27 cellular contexts compared by ENCODE assay signal in genomic region chr3:23108651-23109050, GRCh38.
"Had no signal": no experiment of that assay in that cellular context is flagged by ENCODE, and none has a peak within 500 bp of the region (broad histone marks: within the 10 kb centered on the region; RNA-seq: fewer than 3 reads in every experiment).

No MANE protein-coding gene starts in this region.

- H3K27me3 ChIP-seq: left lung, ovary, tibial nerve, vagina had no signal

- H3K27me3 Mint-ChIP-seq: naive B cell; progenitor cell of endocrine pancreas; stimulated activated naive B cell treated with anti-CD40 and anti-IgM and Interleukin-4, amounts not matched to agents 10 μg/mL and 1 μg/mL and 100 μg/mL, for 72 hours; type B pancreatic cell had no signal

- H3K4me3 ChIP-seq: left lung, lower lobe of right lung, ovary, skin epidermis, tibial nerve, vagina had no signal

- H3K9me3 Mint-ChIP-seq: naive B cell, natural killer cell, nephron progenitor cell had no signal

- FAIRE-seq: islet of Langerhans, kidney had no signal

- H3K9me3 ChIP-seq: left lung, lower lobe of right lung, ovary, vagina had no signal

- DNase-seq: hypothalamus; immature natural killer cell; kidney; left colon; left lung; lower lobe of right lung; mammary epithelial cell; mesenchymal stem cell; naive B cell; natural killer cell; nephron progenitor cell; ovary; retina; right cardiac atrium; stimulated activated CD4-positive, alpha-beta T cell treated with anti-CD3 and anti-CD28 coated beads, Interleukin-12 subunit alpha, Interleukin-12 subunit beta, amount 100 ng/mL, for 4 hours; stimulated activated CD4-positive, alpha-beta T cell treated with anti-CD3 and anti-CD28 coated beads, Interleukin-15, amount 100 ng/mL, for 24 hours; stimulated activated CD4-positive, alpha-beta T cell treated with anti-CD3 and anti-CD28 coated beads, Interleukin-2, amount 100 ng/mL, for 24 hours; stimulated activated CD4-positive, alpha-beta T cell treated with anti-CD3 and anti-CD28 coated beads, Interleukin-4, amount 100 ng/mL, for 1 hour; stimulated activated naive B cell treated with anti-CD40 and anti-IgM and Interleukin-4, amounts not matched to agents 10 μg/mL and 1 μg/mL and 100 μg/mL, for 72 hours; stimulated activated naive CD8-positive, alpha-beta T cell treated with anti-CD3 and anti-CD28 coated beads, Interleukin-15, Interleukin-2, amounts not matched to agents 100 U/mL and 50 U/mL, for 24 hours had no signal

- H3K27ac Mint-ChIP-seq: immature natural killer cell; naive B cell; natural killer cell; nephron progenitor cell; progenitor cell of endocrine pancreas; stimulated activated naive B cell treated with anti-CD40 and anti-IgM and Interleukin-4, amounts not matched to agents 10 μg/mL and 1 μg/mL and 100 μg/mL, for 72 hours; type B pancreatic cell had no signal

- H3K36me3 Mint-ChIP-seq: immature natural killer cell; naive B cell; natural killer cell; stimulated activated naive B cell treated with anti-CD40 and anti-IgM and Interleukin-4, amounts not matched to agents 10 μg/mL and 1 μg/mL and 100 μg/mL, for 72 hours; type B pancreatic cell had no signal

- ATAC-seq: left colon; left lung; lower lobe of right lung; natural killer cell; right cardiac atrium; sciatic nerve; stimulated activated naive B cell treated with anti-CD40 and anti-IgM and Interleukin-4, amounts not matched to agents 10 μg/mL and 1 μg/mL and 100 μg/mL, for 72 hours; stimulated activated naive CD8-positive, alpha-beta T cell treated with anti-CD3 and anti-CD28 coated beads, Interleukin-15, Interleukin-2, amounts not matched to agents 100 U/mL and 50 U/mL, for 24 hours had no signal

- H3K36me3 ChIP-seq: left lung, lower lobe of right lung, ovary, tibial nerve, vagina had no signal

- H3K4me3 Mint-ChIP-seq: immature natural killer cell; naive B cell; natural killer cell; nephron progenitor cell; stimulated activated naive B cell treated with anti-CD40 and anti-IgM and Interleukin-4, amounts not matched to agents 10 μg/mL and 1 μg/mL and 100 μg/mL, for 72 hours; type B pancreatic cell had no signal

- H3K27ac ChIP-seq: left lung, lower lobe of right lung, ovary, tibial nerve, vagina had no signal
